17 cellular contexts compared by ENCODE assay signal in the genomic region with DNA sequence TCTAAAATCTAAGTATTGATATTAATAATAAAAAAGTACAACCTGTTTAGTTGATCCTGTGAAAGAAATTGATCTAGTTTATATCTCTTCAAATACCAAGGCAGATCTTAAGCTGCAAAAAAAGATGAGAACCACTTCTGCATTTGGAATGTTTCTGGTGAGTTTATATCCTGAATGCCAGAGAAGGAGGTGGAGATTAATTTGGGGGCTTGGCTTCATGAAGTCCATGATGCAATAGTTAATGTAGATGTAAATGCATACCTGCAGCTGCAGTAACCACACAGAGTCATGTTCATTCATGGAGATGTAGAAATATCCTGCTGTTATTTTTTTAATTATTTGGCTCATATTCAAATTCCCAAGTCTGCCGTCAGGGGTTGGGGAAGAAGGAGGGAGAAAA. TPM values are rescaled to one million over a fixed set of nuclear protein-coding genes. Genes with fewer than 3 reads are reported as not detected.
DNase-seq lines count a peak whose midpoint lies in the region; ATAC-seq and TF ChIP-seq lines count a peak whose summit lies in the region.
"Had no signal": no experiment of that assay in that cellular context is flagged by ENCODE, and none has a peak within 500 bp of the region (broad histone marks: within the 10 kb centered on the region; RNA-seq: fewer than 3 reads in every experiment).

A gene with protein sequence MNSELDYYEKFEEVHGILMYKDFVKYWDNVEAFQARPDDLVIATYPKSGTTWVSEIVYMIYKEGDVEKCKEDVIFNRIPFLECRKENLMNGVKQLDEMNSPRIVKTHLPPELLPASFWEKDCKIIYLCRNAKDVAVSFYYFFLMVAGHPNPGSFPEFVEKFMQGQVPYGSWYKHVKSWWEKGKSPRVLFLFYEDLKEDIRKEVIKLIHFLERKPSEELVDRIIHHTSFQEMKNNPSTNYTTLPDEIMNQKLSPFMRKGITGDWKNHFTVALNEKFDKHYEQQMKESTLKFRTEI (minus strand): TSS at position 139 of the 400 bp plus-strand sequence. CDS start 2,501 bp downstream, outside the sequence.

- WGBS in mesenchymal stem cell, result no CpG with 5 or more reads among the region's 1 CpG
- 18 to 53% methylated on average over 1 of the region's 1 CpG for WGBS in thyroid gland, 2 donors

- TF ChIP-seq CTCF in fibroblast of lung (conservative IDR thresholded peaks at IDR 0.05 in 1 of 2, IDR thresholded peaks at IDR 0.05 in 1 of 2; ENCODE audit: low read depth in 1 of 2, low read length in 2 of 2), result no peak
- TF ChIP-seq CTCF in neural progenitor cell (IDR thresholded peaks at IDR 0.05), result no peak
- no peak for TF ChIP-seq CTCF in thyroid gland (IDR thresholded peaks at IDR 0.05)

- intact Hi-C loops in thyroid gland (cut with DNase I), result no loop called here

- H3K36me3 ChIP-seq in fibroblast of lung (ENCODE audit: control insufficient read depth, insufficient read depth, low read length), result no peaks in the 10 kb centered on the region
- H3K36me3 ChIP-seq in neural progenitor cell, result no peaks in the 10 kb centered on the region
- no peaks in the 10 kb centered on the region for H3K36me3 ChIP-seq in mesenchymal stem cell (ENCODE audit: control insufficient read depth in 1 of 2, insufficient read depth in 2 of 2, low read depth in 1 of 2, low read length in 2 of 2)
- no peaks in the 10 kb centered on the region for H3K36me3 ChIP-seq in thyroid gland
- H3K36me3 ChIP-seq: SJCRH30 had no signal

- H3K79me1 ChIP-seq in mesenchymal stem cell (replicated peaks; ENCODE audit: low read length, poor library complexity, severe bottlenecking), result no peaks in the 10 kb centered on the region

- no peaks in the 10 kb centered on the region for H3F3A ChIP-seq in neural progenitor cell (ENCODE audit: low read depth)

- no peaks in the 10 kb centered on the region for H3K9me3 ChIP-seq in fibroblast of lung (ENCODE audit: control insufficient read depth, insufficient read depth, low read depth, low read length)
- no peaks in the 10 kb centered on the region for H3K9me3 ChIP-seq in neural progenitor cell (ENCODE audit: low read depth)
- H3K9me3 ChIP-seq in mesenchymal stem cell (ENCODE audit: control insufficient read depth, low read length), result no peaks in the 10 kb centered on the region
- no peaks in the 10 kb centered on the region for H3K9me3 ChIP-seq in thyroid gland
- H3K9me3 ChIP-seq: SJCRH30 had no signal

- H3K4me3 Mint-ChIP-seq in neural progenitor cell, result no peak within 1 kb of the TSS
- H3K4me3 Mint-ChIP-seq: memory B cell had no signal

- no peak within 1 kb of the TSS for H3K23ac ChIP-seq in mesenchymal stem cell (ENCODE audit: low read length in 2 of 2)

- H3K4me1 ChIP-seq in fibroblast of lung (ENCODE audit: control insufficient read depth, extremely low read depth, insufficient read depth, low read length) (no peaks in the 10 kb centered on the region), neural progenitor cell (no peaks in the 10 kb centered on the region), mesenchymal stem cell (ENCODE audit: control insufficient read depth, insufficient read depth, low read depth, low read length) (no peaks in the 10 kb centered on the region), thyroid gland (peaks cover 3 to 6% of the 10 kb centered on the region in 2 donors)

- no peaks in the 10 kb centered on the region for H3K9me3 Mint-ChIP-seq in neural progenitor cell
- H3K9me3 Mint-ChIP-seq: memory B cell had no signal

- H3K79me2 ChIP-seq in fibroblast of lung (ENCODE audit: control insufficient read depth, insufficient read depth, low read length) (no peaks in the 10 kb centered on the region), neural progenitor cell (ENCODE audit: low read depth) (no peaks in the 10 kb centered on the region)

- H2AFZ ChIP-seq in fibroblast of lung (ENCODE audit: low read length) (no peak within 1 kb of the TSS), neural progenitor cell (replicated peaks) (peak within 1 kb of the TSS; percentile 42), mesenchymal stem cell (ENCODE audit: low read depth, low read length) (no peak within 1 kb of the TSS)
- H2AFZ ChIP-seq: GM23248 had no signal

- H3K4me1 Mint-ChIP-seq in neural progenitor cell, result no peaks in the 10 kb centered on the region
- H3K4me1 Mint-ChIP-seq: memory B cell had no signal

- no peak within 1 kb of the TSS for H2BK120ac ChIP-seq in mesenchymal stem cell (ENCODE audit: low read depth, low read length)

- H3K4me2 ChIP-seq in fibroblast of lung (ENCODE audit: extremely low read depth, insufficient read depth, low read length) (no peak within 1 kb of the TSS), neural progenitor cell (no peak within 1 kb of the TSS), mesenchymal stem cell (ENCODE audit: low read length, poor library complexity, severe bottlenecking) (no peak within 1 kb of the TSS)

- H3K4ac ChIP-seq in mesenchymal stem cell (ENCODE audit: low read depth in 1 of 2, low read length in 2 of 2), result no peak within 1 kb of the TSS

- H3K36me3 Mint-ChIP-seq in neural progenitor cell, result no peaks in the 10 kb centered on the region
- H3K36me3 Mint-ChIP-seq: memory B cell had no signal

- H2BK12ac ChIP-seq in mesenchymal stem cell (ENCODE audit: low read length in 2 of 2), result no peak within 1 kb of the TSS

- no peak for ATAC-seq in GM21786 (IDR thresholded peaks at IDR 0.05; ENCODE audit: unreplicated experiment)

- H2AK5ac ChIP-seq in mesenchymal stem cell (ENCODE audit: low read length, severe bottlenecking), result no peak within 1 kb of the TSS

- no peak within 1 kb of the TSS for H3K14ac ChIP-seq in mesenchymal stem cell (ENCODE audit: low read length in 2 of 2)

- no peak within 1 kb of the TSS for H2BK5ac ChIP-seq in mesenchymal stem cell (ENCODE audit: low read depth, low read length, poor library complexity, severe bottlenecking)

- H3K4me3 ChIP-seq in fibroblast of lung (replicated peaks in 1 of 4; ENCODE audit: control extremely low read depth in 1 of 4, insufficient read depth in 1 of 4, low read depth in 3 of 4, low read length in 4 of 4) (peak within 1 kb of the TSS in 1 of 4 experiments; percentile 72), neural progenitor cell (no peak within 1 kb of the TSS), mesenchymal stem cell (ENCODE audit: insufficient read depth in 1 of 2, low read depth in 1 of 2, low read length in 2 of 2) (no peak within 1 kb of the TSS), thyroid gland (replicated peaks in 1 of 3) (no peak within 1 kb of the TSS)
- H3K4me3 ChIP-seq: GM23248, SJCRH30 had no signal

- no peak for TF ChIP-seq POLR2A in thyroid gland (IDR thresholded peaks at IDR 0.05)

- no peak within 1 kb of the TSS for H3K27ac Mint-ChIP-seq in neural progenitor cell
- H3K27ac Mint-ChIP-seq: memory B cell had no signal

- H3K18ac ChIP-seq in mesenchymal stem cell (ENCODE audit: low read depth in 1 of 2, low read length in 2 of 2), result no peak within 1 kb of the TSS

- DNase-seq in H4 (ENCODE audit: low spot score) (peak; percentile 64), SW480 (ENCODE audit: low spot score) (peak; percentile 23), fibroblast of lung (ENCODE audit: low read depth in 2 of 2) (peak; percentile 51 to 82), neural progenitor cell (ENCODE audit: low spot score) (no peak), mesenchymal stem cell (no peak), thyroid gland (no peak)
- DNase-seq in stimulated activated CD4-positive, alpha-beta T cell treated with anti-CD3 and anti-CD28 coated beads, Interleukin-12 subunit alpha, Interleukin-12 subunit beta, amount 100 ng/mL, for 4 hours, result no peak
- DNase-seq: activated CD8-positive, alpha-beta memory T cell treated with anti-CD3 and anti-CD28 coated beads for 24 hours; activated effector memory CD4-positive, alpha-beta T cell treated with Interleukin-2 at 50 U/mL for 16 hours; GM23248; NCI-H2029; NK-92 treated with Interleukin-12 subunit alpha and Interleukin-12 subunit beta, amount 100 ng/mL, for 24 hours; nucleus accumbens; SJCRH30 had no signal

- no peak within 1 kb of the TSS for H3K27ac ChIP-seq in fibroblast of lung (ENCODE audit: insufficient read depth, low read length)
- H3K27ac ChIP-seq in neural progenitor cell, result no peak within 1 kb of the TSS
- no peak within 1 kb of the TSS for H3K27ac ChIP-seq in mesenchymal stem cell (ENCODE audit: low read length, poor library complexity, severe bottlenecking)
- no peak within 1 kb of the TSS for H3K27ac ChIP-seq in thyroid gland
- H3K27ac ChIP-seq: GM23248, SJCRH30 had no signal

- H4K20me1 ChIP-seq in fibroblast of lung (ENCODE audit: control insufficient read depth, extremely low read depth, insufficient read depth, low read length), result no peaks in the 10 kb centered on the region
- H4K20me1 ChIP-seq in neural progenitor cell (ENCODE audit: low read depth), result no peaks in the 10 kb centered on the region

- H4K8ac ChIP-seq in mesenchymal stem cell (ENCODE audit: low read length), result no peak within 1 kb of the TSS

- no peaks in the 10 kb centered on the region for H3K27me3 ChIP-seq in fibroblast of lung (ENCODE audit: control insufficient read depth, insufficient read depth, low read length)
- H3K27me3 ChIP-seq in neural progenitor cell, result no peaks in the 10 kb centered on the region
- H3K27me3 ChIP-seq in mesenchymal stem cell (ENCODE audit: control insufficient read depth in 1 of 2, insufficient read depth in 1 of 2, low read length in 2 of 2), result no peaks in the 10 kb centered on the region
- no peaks in the 10 kb centered on the region for H3K27me3 ChIP-seq in thyroid gland
- H3K27me3 ChIP-seq: SJCRH30 had no signal

- no peak within 1 kb of the TSS for H2BK15ac ChIP-seq in mesenchymal stem cell (ENCODE audit: low read depth, poor library complexity, severe bottlenecking)

- H3K27me3 Mint-ChIP-seq in neural progenitor cell (ENCODE audit: insufficient read depth, low read depth), result no peaks in the 10 kb centered on the region
- H3K27me3 Mint-ChIP-seq: memory B cell had no signal

- H4K91ac ChIP-seq in mesenchymal stem cell (ENCODE audit: low read length), result no peak within 1 kb of the TSS

- no peak within 1 kb of the TSS for H3K9ac ChIP-seq in fibroblast of lung (ENCODE audit: insufficient read depth, low read length)
- no peak within 1 kb of the TSS for H3K9ac ChIP-seq in neural progenitor cell
- no peak within 1 kb of the TSS for H3K9ac ChIP-seq in mesenchymal stem cell (ENCODE audit: low read length)
- H3K9ac ChIP-seq: GM23248 had no signal

RNA-seq across cellular contexts. Expression of the gene that starts here (rescaled TPM):
- total RNA-seq in H4 (2014; rRNA removed; shearing (Covaris generic)), result 1.6 and 3.1 TPM in 2 replicates
- total RNA-seq in fibroblast of lung (not detected in 2 replicates), neural progenitor cell (ENCODE audit: low replicate concordance) (not detected in 2 replicates), thyroid gland (not detected)
- not detected in 2 replicates for polyA plus RNA-seq in fibroblast of lung
- not detected in 2 replicates for polyA plus RNA-seq in fibroblast of lung (2012)
- polyA minus RNA-seq in fibroblast of lung (ENCODE audit: low replicate concordance), result not detected in 2 replicates
- polyA plus RNA-seq in mesenchymal stem cell (2013, experiment 1 of 2), result 0.28 TPM
- polyA plus RNA-seq in mesenchymal stem cell (2013, experiment 2 of 2), result 0.22 TPM
- total RNA-seq: cardiac septum, GM23248, SJCRH30 had no signal
- polyA plus RNA-seq: GM23248 had no signal

Comparison
In these comparisons a context has a peak if more than half of its experiments do, and no peak if none do; other contexts are left out.
1. Peak in DNase-seq in fibroblast of lung; RNA of the gene not detected or under 1 TPM.
2. DNase-seq: peak in H4 (single experiment) and SW480 (single experiment); none in neural progenitor cell (single experiment), mesenchymal stem cell (single experiment), thyroid gland (0 of 2) and stimulated activated CD4-positive, alpha-beta T cell treated with anti-CD3 and anti-CD28 coated beads, Interleukin-12 subunit alpha, Interleukin-12 subunit beta, amount 100 ng/mL, for 4 hours (single experiment).